1 cellular context compared by ENCODE assay signal in the genomic region with DNA sequence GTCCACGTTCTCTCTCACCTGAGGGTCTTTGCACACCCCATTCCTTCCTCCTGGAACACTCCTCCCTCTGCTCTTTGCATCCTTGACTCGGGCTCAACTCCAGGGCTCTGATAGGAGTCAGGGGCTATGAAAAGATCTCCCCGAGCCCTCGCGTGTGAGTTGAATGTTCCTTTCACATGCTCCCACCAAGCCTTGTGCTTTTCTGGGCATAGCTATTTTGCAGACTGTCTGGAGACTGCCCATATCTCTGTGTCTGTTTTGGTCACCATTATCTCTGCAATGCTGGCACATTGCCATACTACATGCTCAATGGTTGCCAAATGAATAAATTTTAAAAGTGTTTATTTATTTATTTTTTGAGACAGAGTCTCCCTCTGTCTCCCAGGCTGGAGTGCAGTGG.
TF ChIP-seq lines count a peak whose summit lies in the region.

No MANE protein-coding gene starts in this region.

TF ChIP-seq in GM23338, 12 proteins besides CTCF, POLR2A, EP300 and RAD21:
- TF ChIP-seq ZNF462 (CRISPR knock-in tag; IDR thresholded peaks at IDR 0.05) (no peak), ZNF331 (CRISPR knock-in tag; IDR thresholded peaks at IDR 0.05; ENCODE audit: low read depth) (no peak), EZH2 (IDR thresholded peaks at IDR 0.05; ENCODE audit: low read depth, unreplicated experiment) (no peak), ZNF114 (CRISPR knock-in tag; IDR thresholded peaks at IDR 0.05) (no peak), STAT1 (IDR thresholded peaks at IDR 0.05; ENCODE audit: unreplicated experiment) (no peak), POLR2AphosphoS5 (IDR thresholded peaks at IDR 0.05; ENCODE audit: low read depth) (no peak), CREB1 (CRISPR knock-in tag; IDR thresholded peaks at IDR 0.05; ENCODE audit: low read depth) (no peak)
- TF ChIP-seq, protein P1, sequence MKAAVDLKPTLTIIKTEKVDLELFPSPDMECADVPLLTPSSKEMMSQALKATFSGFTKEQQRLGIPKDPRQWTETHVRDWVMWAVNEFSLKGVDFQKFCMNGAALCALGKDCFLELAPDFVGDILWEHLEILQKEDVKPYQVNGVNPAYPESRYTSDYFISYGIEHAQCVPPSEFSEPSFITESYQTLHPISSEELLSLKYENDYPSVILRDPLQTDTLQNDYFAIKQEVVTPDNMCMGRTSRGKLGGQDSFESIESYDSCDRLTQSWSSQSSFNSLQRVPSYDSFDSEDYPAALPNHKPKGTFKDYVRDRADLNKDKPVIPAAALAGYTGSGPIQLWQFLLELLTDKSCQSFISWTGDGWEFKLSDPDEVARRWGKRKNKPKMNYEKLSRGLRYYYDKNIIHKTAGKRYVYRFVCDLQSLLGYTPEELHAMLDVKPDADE (IDR thresholded peaks at IDR 0.05) = no peak
TF ChIP-seq in GM23338: peak in this region for 0.
